In genomic region chr2:39411186-39411944, GRCh38 we compare ENCODE assay signal across 11 cellular contexts. TPM values are rescaled to one million over a fixed set of nuclear protein-coding genes. Genes with fewer than 3 reads are reported as not detected.
DNase-seq lines count a peak whose midpoint lies in the region; ATAC-seq and TF ChIP-seq lines count a peak whose summit lies in the region.
"Had no signal": no experiment of that assay in that cellular context is flagged by ENCODE, and none has a peak within 500 bp of the region (broad histone marks: within the 10 kb centered on the region; RNA-seq: fewer than 3 reads in every experiment).

No MANE protein-coding gene starts in this region.

- intact Hi-C loops in PC-3 (cut with micrococcal nuclease) (no loop called here), sigmoid colon (cut with DNase I) (no loop called here)

- H3K9me3 ChIP-seq in PC-3 (ENCODE audit: low read length) (no peaks in the 10 kb centered on the region), sigmoid colon (no peaks in the 10 kb centered on the region)

- no peak for TF ChIP-seq EP300 in sigmoid colon (IDR thresholded peaks at IDR 0.05)

- peaks cover 5% of the 10 kb centered on the region for H3F3A ChIP-seq in PC-3 (ENCODE audit: low read length, unreplicated experiment)

- H3K4me3 ChIP-seq in PC-3 (ENCODE audit: low read length) (peak overlapping the region; percentile 28), sigmoid colon (no peak overlapping the region)

- H3K36me3 Mint-ChIP-seq in stimulated activated effector memory CD8-positive, alpha-beta T cell treated with anti-CD3 and anti-CD28 coated beads, Interleukin-12 subunit alpha, Interleukin-12 subunit beta, amount 100 ng/mL, for 72 hours, result no peaks in the 10 kb centered on the region
- no peaks in the 10 kb centered on the region for H3K36me3 Mint-ChIP-seq in stimulated activated memory B cell treated with anti-CD40 and anti-IgM and Interleukin-4, amounts not matched to agents 10 μg/mL and 1 μg/mL and 100 μg/mL, for 72 hours

- H4K20me1 ChIP-seq in PC-3 (ENCODE audit: low read length), result peaks cover 36% of the 10 kb centered on the region; the same call in 1 of the 2 replicates

- H2AFZ ChIP-seq in PC-3 (ENCODE audit: low read length), result no peak overlapping the region

- H3K79me2 ChIP-seq in PC-3 (ENCODE audit: low read length), result peaks cover 99% of the 10 kb centered on the region

- peak overlapping the region; percentile 21 for H3K9ac ChIP-seq in PC-3 (ENCODE audit: low read length)

- H3K4me3 Mint-ChIP-seq in stimulated activated effector memory CD8-positive, alpha-beta T cell treated with anti-CD3 and anti-CD28 coated beads, Interleukin-12 subunit alpha, Interleukin-12 subunit beta, amount 100 ng/mL, for 72 hours, result no peak overlapping the region
- no peak overlapping the region for H3K4me3 Mint-ChIP-seq in stimulated activated memory B cell treated with anti-CD40 and anti-IgM and Interleukin-4, amounts not matched to agents 10 μg/mL and 1 μg/mL and 100 μg/mL, for 72 hours
- H3K4me3 Mint-ChIP-seq: central memory CD8-positive, alpha-beta T cell had no signal

- peak overlapping the region; percentile 67 for H3K4me2 ChIP-seq in PC-3 (ENCODE audit: low read length)

- peaks cover 48% of the 10 kb centered on the region for H3K4me1 Mint-ChIP-seq in stimulated activated effector memory CD8-positive, alpha-beta T cell treated with anti-CD3 and anti-CD28 coated beads, Interleukin-12 subunit alpha, Interleukin-12 subunit beta, amount 100 ng/mL, for 72 hours
- H3K4me1 Mint-ChIP-seq in stimulated activated memory B cell treated with anti-CD40 and anti-IgM and Interleukin-4, amounts not matched to agents 10 μg/mL and 1 μg/mL and 100 μg/mL, for 72 hours, result peaks cover 44% of the 10 kb centered on the region

- 71 to 83% methylated on average over 10 of the region's 10 CpGs for WGBS in sigmoid colon, 2 donors

- TF ChIP-seq CTCF in PC-3 (conservative IDR thresholded peaks at IDR 0.05; ENCODE audit: low read depth, low read length) (no peak), sigmoid colon (IDR thresholded peaks at IDR 0.05) (no peak)

- no peak for DNase-seq in activated CD4-positive, CD25-positive, alpha-beta regulatory T cell treated with anti-CD3 and anti-CD28 coated beads, Interleukin-2, amount 50 U/mL, for 72 hours
- DNase-seq in PC-3 (peak; percentile 92), fibroblast of gingiva (ENCODE audit: low read depth) (peak; percentile 80), NCI-H748 (lab: John Stamatoyannopoulos, UW; ENCODE audit: unreplicated experiment) (no peak), sigmoid colon (no peak)
- no peak for DNase-seq in stimulated activated effector memory CD8-positive, alpha-beta T cell treated with anti-CD3 and anti-CD28 coated beads, Interleukin-12 subunit alpha, Interleukin-12 subunit beta, amount 100 ng/mL, for 72 hours (ENCODE audit: low spot score in 2 of 2)
- DNase-seq: NCI-H1930; stimulated activated CD4-positive, alpha-beta T cell treated with anti-CD3 and anti-CD28 coated beads, Interleukin-4, amount 100 ng/mL, for 24 hours had no signal

- H3K27ac Mint-ChIP-seq in stimulated activated effector memory CD8-positive, alpha-beta T cell treated with anti-CD3 and anti-CD28 coated beads, Interleukin-12 subunit alpha, Interleukin-12 subunit beta, amount 100 ng/mL, for 72 hours, result no peak overlapping the region
- no peak overlapping the region for H3K27ac Mint-ChIP-seq in stimulated activated memory B cell treated with anti-CD40 and anti-IgM and Interleukin-4, amounts not matched to agents 10 μg/mL and 1 μg/mL and 100 μg/mL, for 72 hours

- H3K27ac ChIP-seq in PC-3 (ENCODE audit: low read length), result peak overlapping the region; percentile 75
- H3K27ac ChIP-seq in sigmoid colon, result peak overlapping the region in 2 of 4 donors; percentile 41 to 64

- CTCF ChIA-PET in PC-3 (lab: Charles Lee), result interaction anchor here (0.9 kb wide), 1 partner anchor 22 kb away, joined by 3 read pairs; no protein-coding TSS in a partner anchor

- no peak for TF ChIP-seq POLR2A in sigmoid colon (IDR thresholded peaks at IDR 0.05)

- BruUV-seq in PC-3 (replicated peaks; lab: Mats Ljungman, UMichigan), result no TSS peak

- peak; percentile 49 to 65 for ATAC-seq in activated CD4-positive, CD25-positive, alpha-beta regulatory T cell treated with anti-CD3 and anti-CD28 coated beads, Interleukin-2, amount 50 U/mL, for 24 hours
- ATAC-seq in PC-3, result peak; percentile 80
- peak; percentile 91 for ATAC-seq in stimulated activated effector memory CD8-positive, alpha-beta T cell treated with anti-CD3 and anti-CD28 coated beads, Interleukin-12 subunit alpha, Interleukin-12 subunit beta, amount 100 ng/mL, for 72 hours
- ATAC-seq in stimulated activated memory B cell treated with anti-CD40 and anti-IgM and Interleukin-4, amounts not matched to agents 10 μg/mL and 1 μg/mL and 100 μg/mL, for 72 hours, result no peak

- POLR2A ChIA-PET in PC-3 (lab: Charles Lee; ENCODE audit: unreplicated experiment), result no interaction called here

- H3K36me3 ChIP-seq in PC-3 (ENCODE audit: low read depth, low read length) (no peaks in the 10 kb centered on the region), sigmoid colon (no peaks in the 10 kb centered on the region)

- no peaks in the 10 kb centered on the region for H3K9me2 ChIP-seq in PC-3 (replicated peaks; ENCODE audit: low read length)

- no peaks in the 10 kb centered on the region for H3K27me3 ChIP-seq in PC-3 (ENCODE audit: low read length)
- no peaks in the 10 kb centered on the region for H3K27me3 ChIP-seq in sigmoid colon

- H3K4me1 ChIP-seq in PC-3 (ENCODE audit: insufficient read depth, low read length) (peaks cover 47% of the 10 kb centered on the region), sigmoid colon (peaks cover 0 to 95% (median 79%) of the 10 kb centered on the region in 4 donors)

- no peaks in the 10 kb centered on the region for H3K27me3 Mint-ChIP-seq in stimulated activated memory B cell treated with anti-CD40 and anti-IgM and Interleukin-4, amounts not matched to agents 10 μg/mL and 1 μg/mL and 100 μg/mL, for 72 hours
- H3K27me3 Mint-ChIP-seq: central memory CD8-positive, alpha-beta T cell had no signal

- no peaks in the 10 kb centered on the region for H3K9me3 Mint-ChIP-seq in stimulated activated effector memory CD8-positive, alpha-beta T cell treated with anti-CD3 and anti-CD28 coated beads, Interleukin-12 subunit alpha, Interleukin-12 subunit beta, amount 100 ng/mL, for 72 hours
- H3K9me3 Mint-ChIP-seq in stimulated activated memory B cell treated with anti-CD40 and anti-IgM and Interleukin-4, amounts not matched to agents 10 μg/mL and 1 μg/mL and 100 μg/mL, for 72 hours, result no peaks in the 10 kb centered on the region
- H3K9me3 Mint-ChIP-seq: central memory CD8-positive, alpha-beta T cell had no signal

RNA-seq across cellular contexts. Expression of gene MAP4K3, which starts 25.7 kb away (rescaled TPM):
- 81.1 and 97.4 TPM in 2 replicates for total RNA-seq in PC-3 (2014; rRNA removed)
- 10 to 100 TPM; 72.1 to 96.8 (median 77.4) TPM for total RNA-seq in sigmoid colon
- 10 to 100 TPM in 2 of 3 donors, 1 to 10 TPM in 1; 8.0 to 12.6 (median 12.3) TPM for polyA plus RNA-seq in sigmoid colon

Comparison
In these comparisons a context has a peak if more than half of its experiments do, and no peak if none do; other contexts are left out.
1. DNase-seq: peak in PC-3 (single experiment) and fibroblast of gingiva (single experiment); none in activated CD4-positive, CD25-positive, alpha-beta regulatory T cell treated with anti-CD3 and anti-CD28 coated beads, Interleukin-2, amount 50 U/mL, for 72 hours (single experiment), stimulated activated effector memory CD8-positive, alpha-beta T cell treated with anti-CD3 and anti-CD28 coated beads, Interleukin-12 subunit alpha, Interleukin-12 subunit beta, amount 100 ng/mL, for 72 hours (0 of 2), NCI-H748 (single experiment) and sigmoid colon (single experiment).